In genomic region chr7:142797799-142798377, GRCh38 we compare ENCODE assay signal across 9 cellular contexts. TPM values are rescaled to one million over a fixed set of nuclear protein-coding genes. Genes with fewer than 3 reads are reported as not detected.
A peak's percentile ranks its signal among the peaks of the same experiment; 100 is the strongest.
DNase-seq lines count a peak whose midpoint lies in the region; ATAC-seq and TF ChIP-seq lines count a peak whose summit lies in the region.
"Had no signal": no experiment of that assay in that cellular context is flagged by ENCODE, and none has a peak within 500 bp of the region (broad histone marks: within the 10 kb centered on the region; RNA-seq: fewer than 3 reads in every experiment).

No MANE protein-coding gene starts in this region.

- DNase-seq in BJ (ENCODE audit: low read depth) (no peak), choroid plexus epithelial cell (ENCODE audit: low read depth) (no peak), naive B cell (no peak), amniotic stem cell (lab: John Stamatoyannopoulos, UW) (no peak), SKM-1 treated with dmso at 0.1 percent for 144 hours (lab: John Stamatoyannopoulos, UW; ENCODE audit: unreplicated experiment) (no peak), NCI-H774 (lab: John Stamatoyannopoulos, UW) (no peak)

- TF ChIP-seq CTCF in BJ (IDR thresholded peaks at IDR 0.05; ENCODE audit: insufficient read depth, low read depth, low read length) (no peak), choroid plexus epithelial cell (conservative IDR thresholded peaks at IDR 0.05; ENCODE audit: low read depth, low read length) (no peak)

- H3K36me3 ChIP-seq in BJ (ENCODE audit: control insufficient read depth, insufficient read depth, low read length): no peaks in the 10 kb centered on the region

- peaks cover 30 to 46% of the 10 kb centered on the region in 2 donors for H3K36me3 Mint-ChIP-seq in naive B cell

- peak overlapping the region; percentile 28 for H3K4me3 ChIP-seq in BJ (ENCODE audit: low read depth, low read length)
- H3K4me3 ChIP-seq in choroid plexus epithelial cell (ENCODE audit: low read depth, low read length): peak overlapping the region; percentile 75

- peaks cover 0 to 3% (median 0%) of the 10 kb centered on the region in 7 donors for H3K9me3 Mint-ChIP-seq in naive B cell

- peak overlapping the region; percentile 96 to 100 (median 98) for H3K4me3 Mint-ChIP-seq in naive B cell

- peaks cover 77 to 88% (median 88%) of the 10 kb centered on the region in 3 donors for H3K4me1 Mint-ChIP-seq in naive B cell

- peaks cover 33% of the 10 kb centered on the region for H3K27me3 ChIP-seq in BJ (ENCODE audit: control insufficient read depth, insufficient read depth, low read length)

- POLR2A ChIA-PET in BJ (lab: Charles Lee): no interaction called here

- CTCF ChIA-PET in BJ (lab: Yijun Ruan, JAX): interaction anchor here (0.5 to 5.0 kb wide), 7 partner anchors 10 to 411 kb away, joined by 3 to 25 read pairs (median 3); no protein-coding TSS in a partner anchor

- peak overlapping the region; percentile 97 to 100 (median 98) for H3K27ac Mint-ChIP-seq in naive B cell

- H3K27me3 Mint-ChIP-seq in naive B cell: no peaks in the 10 kb centered on the region

- ATAC-seq in HG03196 (IDR thresholded peaks at IDR 0.05; ENCODE audit: unreplicated experiment) (peak; percentile 5), naive B cell (ENCODE audit: low read depth in 2 of 2) (peak in 1 of 2 donors; percentile 10), esophagus mucosa (no peak)

RNA-seq across cellular contexts. Expression of gene PRSS2, which starts 27.1 kb away (rescaled TPM):
- polyA plus RNA-seq in BJ (2011; rRNA removed) (not detected in 2 replicates), naive B cell (ENCODE audit: low read depth in 6 of 6) (under 1 TPM in 1 of 6 donors, not detected in 5; 0.41 TPM)
- not detected in 2 replicates for polyA minus RNA-seq in BJ (2011; rRNA and poly(A)+ RNA removed)
- total RNA-seq in esophagus mucosa: not detected
- total RNA-seq: SK-MEL-5 had no signal

RNA-seq across cellular contexts. Expression of gene PRSS1, which starts 48.6 kb away (rescaled TPM):
- polyA plus RNA-seq in BJ (2011; rRNA removed) (not detected in 2 replicates), naive B cell (ENCODE audit: low read depth in 6 of 6) (under 1 TPM in 2 of 6 donors, not detected in 4; 0.41 to 0.55 TPM)
- polyA minus RNA-seq in BJ (2011; rRNA and poly(A)+ RNA removed): not detected in 2 replicates
- total RNA-seq in esophagus mucosa: not detected
- total RNA-seq: SK-MEL-5 had no signal

RNA-seq across cellular contexts. Expression of gene EPHB6, which starts 57.0 kb away (rescaled TPM):
- 4.5 and 7.1 TPM in 2 replicates for polyA plus RNA-seq in BJ (2011; rRNA removed)
- 6.7 and 8.0 TPM in 2 replicates for polyA minus RNA-seq in BJ (2011; rRNA and poly(A)+ RNA removed)
- 10 to 100 TPM in 5 of 6 donors, 1 to 10 TPM in 1; 10.0 to 32.4 (median 19.0) TPM for polyA plus RNA-seq in naive B cell (ENCODE audit: low read depth in 6 of 6)
- total RNA-seq in esophagus mucosa: 18.1 TPM
